In the genomic region with DNA sequence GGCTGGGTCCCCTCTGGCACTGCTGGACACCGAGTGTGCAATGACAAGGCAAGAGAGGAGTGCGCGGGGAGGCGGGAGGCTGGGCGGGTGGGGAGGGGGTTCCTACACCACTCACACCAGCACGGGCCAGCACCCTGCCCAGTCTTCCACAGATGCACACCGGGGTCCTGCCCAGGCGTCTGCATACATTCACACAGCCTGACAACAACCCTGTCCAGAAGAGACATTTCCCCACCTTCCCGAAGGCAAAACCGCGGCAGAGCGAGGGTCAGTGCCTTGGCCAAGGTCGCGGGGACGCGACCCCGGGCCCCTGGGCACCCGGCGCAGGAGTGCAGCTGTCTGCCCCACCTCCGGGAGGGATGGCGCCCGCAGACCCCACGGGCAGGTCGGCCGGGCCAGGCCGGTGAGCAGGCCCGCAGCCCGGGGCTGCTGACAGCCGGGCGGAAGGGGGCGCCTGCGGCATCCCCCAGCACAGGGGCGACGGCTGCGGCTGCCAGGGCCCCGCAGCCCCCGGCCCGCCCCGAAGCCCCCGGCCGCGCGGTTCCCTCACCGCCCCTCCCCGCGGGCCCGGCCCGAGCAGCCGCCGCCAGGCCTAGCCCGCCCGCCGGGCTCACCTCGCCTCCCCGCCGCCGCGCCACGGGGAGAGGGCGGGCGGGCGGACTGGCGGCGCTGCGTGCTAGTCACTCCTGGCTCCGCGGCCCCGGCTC, we compare ENCODE assay signal across 8 cellular contexts. TPM values are rescaled to one million over a fixed set of nuclear protein-coding genes. Genes with fewer than 3 reads are reported as not detected.
DNase-seq lines count a peak whose midpoint lies in the region; ATAC-seq and TF ChIP-seq lines count a peak whose summit lies in the region.

No MANE protein-coding gene starts in this region.

- H3K36me3 ChIP-seq in BE2C: peaks cover 7% of the 10 kb centered on the region
- H3K36me3 ChIP-seq in Peyer's patch: no peaks in the 10 kb centered on the region
- no peaks in the 10 kb centered on the region for H3K36me3 ChIP-seq in duodenal mucosa (ENCODE audit: control insufficient read depth in 1 of 2, insufficient read depth in 2 of 2, low read length in 2 of 2)
- peaks cover 25% of the 10 kb centered on the region for H3K36me3 ChIP-seq in mesodermal cell (ENCODE audit: control insufficient read depth, insufficient read depth, low read length)
- H3K36me3 ChIP-seq in aorta (ENCODE audit: control insufficient read depth in 1 of 2, insufficient read depth in 2 of 2, low read length in 1 of 2): no peaks in the 10 kb centered on the region

- H3K27me3 ChIP-seq in BE2C (no peaks in the 10 kb centered on the region), Peyer's patch (no peaks in the 10 kb centered on the region), duodenal mucosa (ENCODE audit: control insufficient read depth in 1 of 2, insufficient read depth in 2 of 2, low read length in 2 of 2) (no peaks in the 10 kb centered on the region), aorta (ENCODE audit: control insufficient read depth in 1 of 2, insufficient read depth in 2 of 2, low read length in 1 of 2) (no peaks in the 10 kb centered on the region)

- H3K4me3 ChIP-seq in BE2C (ENCODE audit: low read depth, low read length) (peak overlapping the region; percentile 84), Peyer's patch (peak overlapping the region; percentile 79 to 100 (median 90)), duodenal mucosa (ENCODE audit: low read depth in 1 of 2, low read length in 2 of 2) (peak overlapping the region; percentile 71 to 79), mesodermal cell (ENCODE audit: extremely low read depth, insufficient read depth, low read length, poor library complexity, severe bottlenecking) (peak overlapping the region; percentile 59), aorta (ENCODE audit: low read length in 2 of 2) (peak overlapping the region; percentile 94 to 96)

- TF ChIP-seq CTCF in BE2C (IDR thresholded peaks at IDR 0.05; ENCODE audit: low read depth, low read length) (no peak), Peyer's patch (IDR thresholded peaks at IDR 0.05) (no peak)

- peak overlapping the region; percentile 54 to 60 for H3K9ac ChIP-seq in duodenal mucosa (ENCODE audit: low read depth in 1 of 2, low read length in 2 of 2)

- WGBS in mesodermal cell (ENCODE audit: insufficient coverage in 2 of 2), 2 experiments: 0 to 1% methylated on average over 23 to 34 of the region's 68 CpGs
- WGBS in aorta, 2 donors: 0 to 1% methylated on average over 32 to 68 of the region's 68 CpGs

- intact Hi-C loops in aorta (cut with DNase I): loop anchor here (5.0 kb wide), 2 partner anchors 36 to 201 kb away; partner anchors contain the start of gene CNOT6 (in 1 of the 2)

- H3K27ac ChIP-seq in Peyer's patch: peak overlapping the region in 3 of 4 donors; percentile 33 to 98 (median 66)
- H3K27ac ChIP-seq in duodenal mucosa (ENCODE audit: low read depth, low read length): no peak overlapping the region
- H3K27ac ChIP-seq in mesodermal cell (ENCODE audit: low read depth, low read length, severe bottlenecking): peak overlapping the region; percentile 41
- peak overlapping the region in 1 of 2 donors; percentile 48 for H3K27ac ChIP-seq in aorta (ENCODE audit: low read depth in 1 of 2, low read length in 2 of 2)

- DNase-seq in BE2C (peak; percentile 49), Peyer's patch (peak; percentile 24 to 63 (median 52)), aorta (no peak), NCI-H187 treated with DMSO at 0.1 percent for 48 hours (lab: John Stamatoyannopoulos, UW) (no peak)

- TF ChIP-seq POLR2A in Peyer's patch (IDR thresholded peaks at IDR 0.05): no peak

- H3K9me3 ChIP-seq in BE2C: no peaks in the 10 kb centered on the region
- H3K9me3 ChIP-seq in Peyer's patch: no peaks in the 10 kb centered on the region
- H3K9me3 ChIP-seq in duodenal mucosa (ENCODE audit: control insufficient read depth in 1 of 2, low read length in 2 of 2): no peaks in the 10 kb centered on the region
- H3K9me3 ChIP-seq in mesodermal cell (ENCODE audit: control insufficient read depth, low read length): no peaks in the 10 kb centered on the region
- H3K9me3 ChIP-seq in aorta (ENCODE audit: control insufficient read depth, low read length): no peaks in the 10 kb centered on the region

- ATAC-seq in GM18519 (IDR thresholded peaks at IDR 0.05; ENCODE audit: low FRiP score, unreplicated experiment): peak; percentile 13
- ATAC-seq in HG02970 (IDR thresholded peaks at IDR 0.05; ENCODE audit: low FRiP score, unreplicated experiment): peak; percentile 10
- ATAC-seq in aorta (ENCODE audit: low FRiP score): no peak

- peaks cover 25% of the 10 kb centered on the region for H3K4me1 ChIP-seq in BE2C
- H3K4me1 ChIP-seq in Peyer's patch: peaks cover 0 to 24% (median 13%) of the 10 kb centered on the region in 4 donors
- H3K4me1 ChIP-seq in duodenal mucosa (ENCODE audit: control insufficient read depth in 1 of 2, insufficient read depth in 2 of 2, low read length in 2 of 2): peaks cover 27 to 30% of the 10 kb centered on the region in 2 donors
- no peaks in the 10 kb centered on the region for H3K4me1 ChIP-seq in mesodermal cell (ENCODE audit: control insufficient read depth, insufficient read depth, low read length, poor library complexity, severe bottlenecking)
- no peaks in the 10 kb centered on the region for H3K4me1 ChIP-seq in aorta (ENCODE audit: control insufficient read depth in 1 of 2, insufficient read depth in 2 of 2, low read length in 2 of 2)

RNA-seq across cellular contexts. Expression of gene MAPK9, which starts 0.5 kb away (rescaled TPM):
- polyA plus RNA-seq in BE2C (2012; ENCODE audit: insufficient read depth, insufficient read length, low read depth): 36.7 TPM
- total RNA-seq in Peyer's patch (10 to 100 TPM; 25.1 to 31.3 (median 28.8) TPM), aorta (10 to 100 TPM; 31.4 to 36.4 TPM)
- 37.0 TPM for polyA plus RNA-seq in mesodermal cell (2013, experiment 1 of 2)
- polyA plus RNA-seq in mesodermal cell (2013, experiment 2 of 2): 37.8 TPM
- polyA plus RNA-seq in aorta: 10 to 100 TPM; 15.8 to 22.0 TPM

Comparison
In these comparisons a context has a peak if more than half of its experiments do, and no peak if none do; other contexts are left out.
1. DNase-seq: peak in BE2C (single experiment) and Peyer's patch (3 of 3); none in aorta (0 of 2) and NCI-H187 treated with DMSO at 0.1 percent for 48 hours (single experiment).
2. Peak in every context shown above with its lines, with median percentiles within 50 percentile points of each other: H3K4me3 ChIP-seq.